10 cellular contexts compared by ENCODE assay signal in genomic region chr13:51262501-51263211, GRCh38. TPM values are rescaled to one million over a fixed set of nuclear protein-coding genes. Genes with fewer than 3 reads are reported as not detected.
DNase-seq lines count a peak whose midpoint lies in the region; ATAC-seq and TF ChIP-seq lines count a peak whose summit lies in the region.
"Had no signal": no experiment of that assay in that cellular context is flagged by ENCODE, and none has a peak within 500 bp of the region (broad histone marks: within the 10 kb centered on the region; RNA-seq: fewer than 3 reads in every experiment).

No MANE protein-coding gene starts in this region.

- WGBS in trophoblast cell (ENCODE audit: extremely low coverage, insufficient coverage, insufficient read length): no CpG with 5 or more reads among the region's 8 CpGs

- no peak overlapping the region for H3K9ac ChIP-seq in trophoblast cell (ENCODE audit: low read length)

- no peaks in the 10 kb centered on the region for H3K4me1 ChIP-seq in trophoblast cell (ENCODE audit: control insufficient read depth in 1 of 2, insufficient read depth in 2 of 2, low read length in 2 of 2)

- no peak overlapping the region for H4K91ac ChIP-seq in trophoblast cell (ENCODE audit: low read depth, low read length)

- no peak overlapping the region for H4K8ac ChIP-seq in trophoblast cell (ENCODE audit: low read depth, low read length)

- H3K27me3 ChIP-seq in trophoblast cell (ENCODE audit: insufficient read depth, low read length): no peaks in the 10 kb centered on the region

- no peak overlapping the region for H3K27ac ChIP-seq in trophoblast cell (ENCODE audit: low read depth, low read length)

- DNase-seq in NCI-H69 (lab: John Stamatoyannopoulos, UW): peak; percentile 28
- peak; percentile 58 for DNase-seq in choroid plexus epithelial cell (ENCODE audit: low read depth)
- peak; percentile 30 for DNase-seq in retina
- DNase-seq in trophoblast cell: no peak
- DNase-seq in activated CD8-positive, alpha-beta memory T cell treated with anti-CD3 and anti-CD28 coated beads for 24 hours: no peak
- DNase-seq in HK-2 (ENCODE audit: unreplicated experiment): no peak
- DNase-seq: activated CD8-positive, alpha-beta T cell treated with anti-CD3 and anti-CD28 coated beads for 36 hours; COR-L47 had no signal

- H4K12ac ChIP-seq in trophoblast cell (ENCODE audit: low read depth, low read length): no peak overlapping the region

- H3K4me2 ChIP-seq in trophoblast cell (ENCODE audit: low read length): no peak overlapping the region

- no peaks in the 10 kb centered on the region for H3K36me3 ChIP-seq in trophoblast cell (ENCODE audit: control insufficient read depth in 1 of 2, insufficient read depth in 2 of 2, low read length in 2 of 2)

- no peaks in the 10 kb centered on the region for H3K79me2 ChIP-seq in trophoblast cell (ENCODE audit: control insufficient read depth, insufficient read depth, low read length, poor library complexity)

- no peak overlapping the region for H3K14ac ChIP-seq in trophoblast cell (ENCODE audit: low read length)

- no peaks in the 10 kb centered on the region for H3K79me1 ChIP-seq in trophoblast cell (ENCODE audit: low read length)

- H2BK5ac ChIP-seq in trophoblast cell (ENCODE audit: low read depth, low read length, poor library complexity): no peak overlapping the region

- H2AFZ ChIP-seq in trophoblast cell (ENCODE audit: insufficient read depth, low read length, poor library complexity): no peak overlapping the region

- H2BK120ac ChIP-seq in trophoblast cell (ENCODE audit: insufficient read depth, low read length, poor library complexity): no peak overlapping the region

- no peak overlapping the region for H3K4me3 ChIP-seq in choroid plexus epithelial cell (ENCODE audit: low read depth, low read length)
- H3K4me3 ChIP-seq in trophoblast cell (ENCODE audit: low read depth, low read length): no peak overlapping the region

- 0 out of 2 replicates have a peak, but pooled peaks have one; percentile 32 for TF ChIP-seq CTCF in GM12874 (IDR thresholded peaks at IDR 0.05; ENCODE audit: insufficient read depth, low read depth, low read length)
- peak; percentile 39 for TF ChIP-seq CTCF in choroid plexus epithelial cell (conservative IDR thresholded peaks at IDR 0.05; ENCODE audit: low read depth, low read length)

- no peak overlapping the region for H2AK5ac ChIP-seq in trophoblast cell (ENCODE audit: low read length)

- no peak overlapping the region for H2BK12ac ChIP-seq in trophoblast cell (ENCODE audit: low read length)

- no peaks in the 10 kb centered on the region for H3K9me3 ChIP-seq in trophoblast cell (ENCODE audit: insufficient read depth, low read depth, low read length)

- no peak overlapping the region for H3K18ac ChIP-seq in trophoblast cell (ENCODE audit: low read length)

- ATAC-seq in HG02884 (IDR thresholded peaks at IDR 0.05; ENCODE audit: unreplicated experiment): no peak
- ATAC-seq: activated CD8-positive, alpha-beta T cell treated with anti-CD3 and anti-CD28 coated beads for 36 hours had no signal

- no peak overlapping the region for H3K23ac ChIP-seq in trophoblast cell (ENCODE audit: low read length)

- H3K4ac ChIP-seq in trophoblast cell (ENCODE audit: low read depth, low read length): no peak overlapping the region

RNA-seq across cellular contexts. Expression of gene FAM124A, which starts 40.5 kb away (rescaled TPM):
- 0.04 and 0.06 TPM in 2 replicates for polyA plus RNA-seq in trophoblast cell (2013)

Comparison
In these comparisons a context has a peak if more than half of its experiments do, and no peak if none do; other contexts are left out.
1. DNase-seq: peak in NCI-H69 (single experiment), choroid plexus epithelial cell (single experiment) and retina (single experiment); none in trophoblast cell (0 of 2), activated CD8-positive, alpha-beta memory T cell treated with anti-CD3 and anti-CD28 coated beads for 24 hours (single experiment) and HK-2 (single experiment).